In the genomic region with DNA sequence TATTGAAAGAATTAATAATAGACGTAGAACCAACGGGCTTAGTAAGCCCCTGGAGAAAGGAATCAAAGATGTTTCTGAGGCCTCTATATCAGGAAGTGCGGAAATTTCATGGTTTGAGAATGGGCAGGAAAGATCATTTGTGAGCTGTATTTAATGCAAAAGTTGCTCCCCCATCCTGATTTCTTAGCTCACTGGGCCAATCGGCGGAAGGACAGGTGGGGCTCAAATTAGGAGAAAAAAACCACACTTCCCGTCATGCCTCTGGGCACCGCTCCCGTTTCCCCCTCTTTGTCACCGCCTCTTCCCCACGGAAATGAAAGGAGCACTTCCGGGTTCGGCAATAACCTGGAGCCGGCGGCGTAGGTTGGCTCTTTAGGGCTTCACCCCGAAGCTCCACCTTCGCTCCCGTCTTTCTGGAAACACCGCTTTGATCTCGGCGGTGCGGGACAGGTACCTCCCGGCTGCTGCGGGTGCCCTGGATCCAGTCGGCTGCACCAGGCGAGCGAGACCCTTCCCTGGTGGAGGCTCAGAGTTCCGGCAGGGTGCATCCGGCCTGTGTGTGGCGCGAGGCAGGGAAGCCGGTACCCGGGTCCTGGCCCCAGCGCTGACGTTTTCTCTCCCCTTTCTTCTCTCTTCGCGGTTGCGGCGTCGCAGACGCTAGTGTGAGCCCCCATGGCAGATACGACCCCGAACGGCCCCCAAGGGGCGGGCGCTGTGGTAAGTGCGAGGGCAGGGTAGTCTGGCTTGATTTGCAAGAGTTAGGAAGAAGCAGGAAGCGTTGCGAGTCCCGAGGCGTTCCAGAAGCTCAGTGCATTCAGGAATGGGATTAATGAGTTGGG, we compare ENCODE assay signal across 8 cellular contexts. TPM values are rescaled to one million over a fixed set of nuclear protein-coding genes. Genes with fewer than 3 reads are reported as not detected.
DNase-seq lines count a peak whose midpoint lies in the region; FAIRE-seq and TF ChIP-seq lines count a peak whose summit lies in the region.

A gene with protein sequence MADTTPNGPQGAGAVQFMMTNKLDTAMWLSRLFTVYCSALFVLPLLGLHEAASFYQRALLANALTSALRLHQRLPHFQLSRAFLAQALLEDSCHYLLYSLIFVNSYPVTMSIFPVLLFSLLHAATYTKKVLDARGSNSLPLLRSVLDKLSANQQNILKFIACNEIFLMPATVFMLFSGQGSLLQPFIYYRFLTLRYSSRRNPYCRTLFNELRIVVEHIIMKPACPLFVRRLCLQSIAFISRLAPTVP (plus strand): TSS at position 617 of the 839 bp plus-strand sequence. CDS start 56 bp downstream, at position 673.

- POLR2A ChIA-PET in HEK293T (lab: Yijun Ruan, JAX) = interaction anchor here (0.6 to 0.8 kb wide), 2 partner anchors 11 to 222 kb away, joined by 3 to 7 read pairs; no protein-coding TSS in a partner anchor

- H3K36me3 ChIP-seq in neutrophil = no peaks in the 10 kb centered on the region

- no peaks in the 10 kb centered on the region for H3K9me3 ChIP-seq in neutrophil

- peak; percentile 92 for DNase-seq in GM03348 (ENCODE audit: low spot score)
- peak; percentile 85 for DNase-seq in HEK293T (ENCODE audit: extremely low spot score)
- peak; percentile 81 for DNase-seq in MV-4-11 (lab: John Stamatoyannopoulos, UW)
- peak; percentile 92 for DNase-seq in SK-MEL-5 (ENCODE audit: low read depth, low spot score)
- DNase-seq in activated naive CD4-positive, alpha-beta T cell treated with Interleukin-2 at 50 U/mL for 16 hours = peak; percentile 81
- DNase-seq in frontal cortex (ENCODE audit: low spot score in 2 of 2) = peak; percentile 63 to 86
- DNase-seq in substantia nigra (lab: John Stamatoyannopoulos, UW) = peak; percentile 8 to 90 (median 80)

- TF ChIP-seq CTCF in neutrophil (IDR thresholded peaks at IDR 0.05) = peak; percentile 26

- H3K4me1 ChIP-seq in neutrophil (ENCODE audit: control insufficient read depth in 1 of 2, insufficient read depth in 1 of 2, low read depth in 1 of 2, low read length in 1 of 2) = peaks cover 52 to 61% of the 10 kb centered on the region in 2 experiments

- FAIRE-seq in frontal cortex (lab: Jason Lieb, UNC) = no peak

- H3K27ac ChIP-seq in neutrophil = peak within 1 kb of the TSS; percentile 87
- H3K27ac ChIP-seq in substantia nigra (ENCODE audit: low read depth, low read length, poor library complexity, severe bottlenecking) = peak within 1 kb of the TSS; percentile 73

- in situ Hi-C loops in SK-MEL-5 (cut with HindIII; ENCODE audit: low pct_unique_long_range_greater_than_20kb, low sequenced_read_pairs) = no loop called here

- peaks cover 34% of the 10 kb centered on the region for H3K27me3 ChIP-seq in neutrophil

- peak within 1 kb of the TSS; percentile 84 to 87 for H3K4me3 ChIP-seq in neutrophil (ENCODE audit: low read depth in 1 of 2, low read length in 1 of 2)

- CTCF ChIA-PET in HEK293T (lab: Yijun Ruan, JAX) = interaction anchor here (0.5 kb wide), 1 partner anchor 717 kb away, joined by 7 read pairs; no protein-coding TSS in a partner anchor

TF ChIP-seq in HEK293T, 16 proteins besides CTCF, POLR2A, EP300 and RAD21:
- TF ChIP-seq, protein P1, sequence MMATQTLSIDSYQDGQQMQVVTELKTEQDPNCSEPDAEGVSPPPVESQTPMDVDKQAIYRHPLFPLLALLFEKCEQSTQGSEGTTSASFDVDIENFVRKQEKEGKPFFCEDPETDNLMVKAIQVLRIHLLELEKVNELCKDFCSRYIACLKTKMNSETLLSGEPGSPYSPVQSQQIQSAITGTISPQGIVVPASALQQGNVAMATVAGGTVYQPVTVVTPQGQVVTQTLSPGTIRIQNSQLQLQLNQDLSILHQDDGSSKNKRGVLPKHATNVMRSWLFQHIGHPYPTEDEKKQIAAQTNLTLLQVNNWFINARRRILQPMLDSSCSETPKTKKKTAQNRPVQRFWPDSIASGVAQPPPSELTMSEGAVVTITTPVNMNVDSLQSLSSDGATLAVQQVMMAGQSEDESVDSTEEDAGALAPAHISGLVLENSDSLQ (IDR thresholded peaks at IDR 0.05) = peak; percentile 37
- TF ChIP-seq LEF1 (IDR thresholded peaks at IDR 0.05; ENCODE audit: borderline replicate concordance) (0 out of 2 replicates have a peak, but pooled peaks have one; percentile 26), HDGF (IDR thresholded peaks at IDR 0.05; ENCODE audit: borderline replicate concordance) (no peak), BHLHE40 (IDR thresholded peaks at IDR 0.05; ENCODE audit: borderline replicate concordance) (no peak), FOXK2 (IDR thresholded peaks at IDR 0.05) (no peak), FOXA1 (IDR thresholded peaks at IDR 0.05) (no peak), SUZ12 (IDR thresholded peaks at IDR 0.05) (no peak), ELF4 (IDR thresholded peaks at IDR 0.05) (peak; percentile 93), ZNF384 (IDR thresholded peaks at IDR 0.05) (no peak), SP1 (IDR thresholded peaks at IDR 0.05) (no peak)

RNA-seq across cellular contexts. Expression of the gene that starts here (rescaled TPM):
- total RNA-seq in SK-MEL-5 (2014; rRNA removed; shearing (Covaris generic)) = 167 and 171 TPM in 2 replicates
- 99.1 and 112 TPM in 2 replicates for polyA plus RNA-seq in SK-MEL-5 (2015; cell fraction: cytosol; rRNA removed)
- 26.8 and 28.1 TPM in 2 replicates for polyA plus RNA-seq in SK-MEL-5 (2015; cell fraction: nucleus; rRNA removed)
- total RNA-seq in frontal cortex = 56.3 TPM

Comparison
In these comparisons a context has a peak if more than half of its experiments do, and no peak if none do; other contexts are left out.
1. Peak in every context shown above with its lines: DNase-seq, H3K4me3 ChIP-seq and H3K27ac ChIP-seq.